Comparison of ENCODE assay signal across 11 cellular contexts in the genomic region with DNA sequence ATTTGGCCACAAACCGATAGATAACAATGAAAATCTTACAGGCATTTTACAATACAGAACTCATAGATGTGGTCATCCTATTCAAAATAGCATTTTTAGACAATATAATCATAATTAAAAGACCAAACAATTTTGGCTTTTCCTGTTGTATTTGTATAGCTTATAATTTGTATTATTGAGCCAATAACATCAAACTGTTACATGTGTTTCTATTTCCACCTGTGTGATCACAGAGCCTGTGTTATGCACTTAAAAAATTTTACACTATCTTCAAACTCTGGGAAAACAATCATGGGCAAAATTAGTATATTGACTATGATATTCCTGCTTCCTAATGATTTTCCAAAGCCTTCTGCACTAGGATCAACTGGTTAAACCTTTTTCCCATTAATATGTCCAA. TPM values are rescaled to one million over a fixed set of nuclear protein-coding genes. Genes with fewer than 3 reads are reported as not detected.
A peak's percentile ranks its signal among the peaks of the same experiment; 100 is the strongest.
DNase-seq lines count a peak whose midpoint lies in the region; ATAC-seq and TF ChIP-seq lines count a peak whose summit lies in the region.
"Had no signal": no experiment of that assay in that cellular context is flagged by ENCODE, and none has a peak within 500 bp of the region (broad histone marks: within the 10 kb centered on the region; RNA-seq: fewer than 3 reads in every experiment).

No MANE protein-coding gene starts in this region.

- no peak overlapping the region for H2AFZ ChIP-seq in neural progenitor cell (replicated peaks)

- TF ChIP-seq POLR2A in heart left ventricle (IDR thresholded peaks at IDR 0.05) (no peak), upper lobe of left lung (IDR thresholded peaks at IDR 0.05) (no peak), ovary (IDR thresholded peaks at IDR 0.05) (no peak)

- WGBS in heart left ventricle, 4 donors: 46 to 55% (median 49%) methylated on average over 1 of the region's 1 CpG
- WGBS in upper lobe of left lung, 2 donors: 56 to 75% methylated on average over 1 of the region's 1 CpG
- WGBS in ovary, 3 donors: 8 to 15% (median 12%) methylated on average over 1 of the region's 1 CpG

- H3F3A ChIP-seq in neural progenitor cell (ENCODE audit: low read depth): peaks cover 7% of the 10 kb centered on the region

- H3K9me3 Mint-ChIP-seq in neural progenitor cell: no peaks in the 10 kb centered on the region

- DNase-seq in heart left ventricle (no peak), Right ventricle myocardium superior (no peak), dorsolateral prefrontal cortex (no peak), neural progenitor cell (ENCODE audit: low spot score) (no peak), upper lobe of left lung (no peak), sciatic nerve (ENCODE audit: low spot score) (no peak), T-helper 1 cell (no peak), ovary (no peak)
- DNase-seq: activated CD4-positive, alpha-beta T cell treated with anti-CD3 and anti-CD28 coated beads for 4 hours; activated gamma-delta T cell; cortex of kidney had no signal

- H3K4me1 ChIP-seq in heart left ventricle (peaks cover 0 to 45% (median 29%) of the 10 kb centered on the region in 12 donors), neural progenitor cell (no peaks in the 10 kb centered on the region), upper lobe of left lung (peaks cover 13 to 44% (median 28%) of the 10 kb centered on the region in 4 donors), ovary (ENCODE audit: insufficient read depth) (no peaks in the 10 kb centered on the region)

- peak overlapping the region; percentile 40 for H3K4me3 Mint-ChIP-seq in neural progenitor cell

- ATAC-seq in heart left ventricle (no peak), Right ventricle myocardium superior (ENCODE audit: poor library complexity) (no peak), upper lobe of left lung (ENCODE audit: low FRiP score in 2 of 2) (no peak), sciatic nerve (no peak)

- no peaks in the 10 kb centered on the region for H3K79me2 ChIP-seq in neural progenitor cell (ENCODE audit: low read depth)

- peak overlapping the region in 10 of 12 donors; percentile 82 to 96 (median 89) for H3K4me3 ChIP-seq in heart left ventricle
- peak overlapping the region in 58 of 59 donors; percentile 63 to 95 (median 85) for H3K4me3 ChIP-seq in dorsolateral prefrontal cortex
- no peak overlapping the region for H3K4me3 ChIP-seq in neural progenitor cell
- peak overlapping the region; percentile 54 to 89 (median 68) for H3K4me3 ChIP-seq in upper lobe of left lung
- H3K4me3 ChIP-seq in ovary: no peak overlapping the region

- H3K36me3 ChIP-seq in heart left ventricle (peaks cover 0 to 12% (median 0%) of the 10 kb centered on the region in 9 donors), neural progenitor cell (no peaks in the 10 kb centered on the region), upper lobe of left lung (peaks cover 0 to 3% (median 0%) of the 10 kb centered on the region in 4 donors), ovary (no peaks in the 10 kb centered on the region)

- H3K4me1 Mint-ChIP-seq in neural progenitor cell: peaks cover 22% of the 10 kb centered on the region

- peaks cover 2% of the 10 kb centered on the region for H3K36me3 Mint-ChIP-seq in neural progenitor cell

- peaks cover 12% of the 10 kb centered on the region for H3K27me3 Mint-ChIP-seq in neural progenitor cell (ENCODE audit: insufficient read depth, low read depth)

- no peak for TF ChIP-seq EP300 in upper lobe of left lung (IDR thresholded peaks at IDR 0.05)
- TF ChIP-seq EP300 in ovary (IDR thresholded peaks at IDR 0.05): no peak

- no peak for TF ChIP-seq CTCF in heart left ventricle (IDR thresholded peaks at IDR 0.05)
- no peak for TF ChIP-seq CTCF in dorsolateral prefrontal cortex (IDR thresholded peaks at IDR 0.05 in 54 of 56, conservative IDR thresholded peaks at IDR 0.05 in 2 of 56; ENCODE audit: low read depth in 1 of 56, partially characterized antibody in 56 of 56)
- TF ChIP-seq CTCF in neural progenitor cell (IDR thresholded peaks at IDR 0.05): no peak
- TF ChIP-seq CTCF in upper lobe of left lung (IDR thresholded peaks at IDR 0.05): no peak
- TF ChIP-seq CTCF in ovary (IDR thresholded peaks at IDR 0.05): no peak

- intact Hi-C loops in heart left ventricle (cut with DNase I) (loop anchor here (5.0 to 10.0 kb wide), 8 partner anchors 35 to 125 kb away; no protein-coding TSS in a partner anchor), Right ventricle myocardium superior (cut with DNase I) (no loop called here), dorsolateral prefrontal cortex (cut with DNase I) (no loop called here), sciatic nerve (cut with DNase I) (no loop called here), ovary (cut with DNase I) (loop anchor here in 1 of 4 donors (5.0 to 10.0 kb wide), 2 partner anchors 45 to 117 kb away; no protein-coding TSS in a partner anchor)

- H3K27ac ChIP-seq in heart left ventricle: peak overlapping the region in 11 of 12 donors; percentile 96 to 100 (median 98)
- H3K27ac ChIP-seq in dorsolateral prefrontal cortex: peak overlapping the region; percentile 93 to 100 (median 99)
- no peak overlapping the region for H3K27ac ChIP-seq in neural progenitor cell
- H3K27ac ChIP-seq in upper lobe of left lung: peak overlapping the region in 3 of 4 donors; percentile 96 to 97 (median 96)
- peak overlapping the region in 1 of 2 donors; percentile 95 for H3K27ac ChIP-seq in ovary

- no peak overlapping the region for H3K4me2 ChIP-seq in neural progenitor cell

- H3K27me3 ChIP-seq in heart left ventricle (no peaks in the 10 kb centered on the region), dorsolateral prefrontal cortex (no peaks in the 10 kb centered on the region), neural progenitor cell (peaks cover 10% of the 10 kb centered on the region), upper lobe of left lung (peaks cover 0 to 7% (median 0%) of the 10 kb centered on the region in 4 donors), ovary (no peaks in the 10 kb centered on the region)

- H3K9me3 ChIP-seq in heart left ventricle: no peaks in the 10 kb centered on the region
- no peaks in the 10 kb centered on the region for H3K9me3 ChIP-seq in neural progenitor cell (ENCODE audit: low read depth)
- no peaks in the 10 kb centered on the region for H3K9me3 ChIP-seq in upper lobe of left lung
- H3K9me3 ChIP-seq in ovary: no peaks in the 10 kb centered on the region

- H3K27ac Mint-ChIP-seq in neural progenitor cell: no peak overlapping the region

- H4K20me1 ChIP-seq in neural progenitor cell (ENCODE audit: low read depth): no peaks in the 10 kb centered on the region

- no peak overlapping the region for H3K9ac ChIP-seq in neural progenitor cell

RNA-seq across cellular contexts. Expression of gene RHOBTB1, which starts 1.9 kb away (rescaled TPM):
- total RNA-seq in heart left ventricle (10 to 100 TPM in 8 of 9 donors, 1 to 10 TPM in 1; 9.6 to 41.3 (median 16.0) TPM), Right ventricle myocardium superior (13.0 TPM), dorsolateral prefrontal cortex (10 to 100 TPM in 112 of 120 experiments, 1 to 10 TPM in 8; 6.6 to 36.7 (median 15.0) TPM), neural progenitor cell (ENCODE audit: low replicate concordance) (15.1 and 21.5 TPM in 2 replicates), upper lobe of left lung (10 to 100 TPM; 10.4 to 28.3 (median 13.7) TPM), sciatic nerve (13.7 TPM), ovary (10 to 100 TPM in 4 of 7 donors, 1 to 10 TPM in 3; 5.6 to 23.9 (median 13.0) TPM)
- polyA plus RNA-seq in heart left ventricle (1 to 10 TPM; 6.4 to 7.5 TPM), ovary (10 to 100 TPM; 12.0 to 22.3 TPM)

Comparison
In these comparisons a context has a peak if more than half of its experiments do, and no peak if none do; other contexts are left out.
1. intact Hi-C loops: an anchor here in heart left ventricle (5.0 to 10.0 kb wide); none called in Right ventricle myocardium superior, dorsolateral prefrontal cortex and sciatic nerve.
2. H3K4me3 ChIP-seq: peak in heart left ventricle (10 of 12), dorsolateral prefrontal cortex (58 of 59) and upper lobe of left lung (4 of 4); none in neural progenitor cell (single experiment) and ovary (single experiment).